Comparison of ENCODE assay signal across 8 cellular contexts in genomic region chr7:76445577-76446008, GRCh38. TPM values are rescaled to one million over a fixed set of nuclear protein-coding genes. Genes with fewer than 3 reads are reported as not detected.
DNase-seq lines count a peak whose midpoint lies in the region; ATAC-seq and TF ChIP-seq lines count a peak whose summit lies in the region.
"Not testable (repeated sequence)": the region's sequence is repeated elsewhere in the genome, so short reads cannot be mapped to it uniquely, and the experiment has no call there.

No MANE protein-coding gene starts in this region.

- peaks cover 18% of the 10 kb centered on the region for H3K4me1 Mint-ChIP-seq in activated naive CD4-positive, alpha-beta T cell treated with anti-CD3 and anti-CD28 coated beads, Interleukin-2, amount 10 ng/mL, durations not matched to agents 7 days and 5 days

- DNase-seq in A172 (ENCODE audit: low spot score) (peak; percentile 80), HL-60 (ENCODE audit: low read depth in 1 of 2, low spot score in 1 of 2) (peak; percentile 69 to 89), PC-9 (peak; percentile 77 to 80), foreskin fibroblast (peak; percentile 55 to 83)
- not testable (repeated sequence) for DNase-seq in HCT116 (ENCODE audit: low read depth, low spot score)
- peak; percentile 45 for DNase-seq in activated naive CD4-positive, alpha-beta T cell treated with anti-CD3 and anti-CD28 coated beads, Interleukin-2, amount 10 ng/mL, durations not matched to agents 7 days and 5 days

- H3K36me3 ChIP-seq in HCT116 (ENCODE audit: control insufficient read depth in 1 of 2, insufficient read depth in 2 of 2, low read length in 2 of 2); PC-9 (ENCODE audit: low read depth); neutrophil: not testable (repeated sequence)

- H3K27ac ChIP-seq in HCT116 (ENCODE audit: low read depth, low read length) (peak overlapping the region; percentile 45), HL-60 (replicated peaks) (peak overlapping the region; percentile 72), PC-9 (peak overlapping the region; percentile 72), neutrophil (peak overlapping the region; percentile 83)

- H3K27me3 Mint-ChIP-seq in activated naive CD4-positive, alpha-beta T cell treated with anti-CD3 and anti-CD28 coated beads, Interleukin-2, amount 10 ng/mL, durations not matched to agents 7 days and 5 days = not testable (repeated sequence)

- CTCF ChIA-PET in HCT116 (lab: Charles Lee); PC-9 (lab: Charles Lee); activated naive CD4-positive, alpha-beta T cell treated with anti-CD3 and anti-CD28 coated beads, Interleukin-2, amount 10 ng/mL, durations not matched to agents 7 days and 5 days (lab: Charles Lee): not testable (repeated sequence)

- peak overlapping the region; percentile 93 for H3K27ac Mint-ChIP-seq in activated naive CD4-positive, alpha-beta T cell treated with anti-CD3 and anti-CD28 coated beads, Interleukin-2, amount 10 ng/mL, durations not matched to agents 7 days and 5 days

- not testable (repeated sequence) for TF ChIP-seq RAD21 in HCT116 (IDR thresholded peaks at IDR 0.05; ENCODE audit: low read depth)

- H3K4me3 ChIP-seq in HCT116 (replicated peaks in 1 of 2; ENCODE audit: low read depth in 1 of 2, low read length in 2 of 2); HL-60 (replicated peaks; ENCODE audit: insufficient read depth, low read length); PC-9; foreskin fibroblast (ENCODE audit: low read depth in 1 of 2, low read length in 2 of 2): not testable (repeated sequence)
- H3K4me3 ChIP-seq in neutrophil (ENCODE audit: low read depth in 1 of 2, low read length in 1 of 2) = peak overlapping the region; percentile 38

- H3K36me3 Mint-ChIP-seq in activated naive CD4-positive, alpha-beta T cell treated with anti-CD3 and anti-CD28 coated beads, Interleukin-2, amount 10 ng/mL, durations not matched to agents 7 days and 5 days = not testable (repeated sequence)

- not testable (repeated sequence) for H3K79me2 ChIP-seq in HCT116 (ENCODE audit: insufficient read depth, low read length); PC-9 (ENCODE audit: low read depth)

- not testable (repeated sequence) for TF ChIP-seq POLR2A in HCT116 (IDR thresholded peaks at IDR 0.05; ENCODE audit: borderline replicate concordance, extremely low read depth, insufficient read depth, insufficient read length)

- not testable (repeated sequence) for TF ChIP-seq CTCF in HCT116 (IDR thresholded peaks at IDR 0.05 in 2 of 3, conservative IDR thresholded peaks at IDR 0.05 in 1 of 3; ENCODE audit: borderline replicate concordance in 1 of 3, insufficient read depth in 1 of 3, low read depth in 2 of 3, low read length in 2 of 3); HL-60 (IDR thresholded peaks at IDR 0.05; ENCODE audit: insufficient read depth, low read length); PC-9 (conservative IDR thresholded peaks at IDR 0.05); foreskin fibroblast (IDR thresholded peaks at IDR 0.05; ENCODE audit: low read depth, low read length); neutrophil (IDR thresholded peaks at IDR 0.05)

- not testable (repeated sequence) for H2AFZ ChIP-seq in HCT116 (ENCODE audit: low read depth, low read length, poor library complexity, severe bottlenecking); PC-9

- intact Hi-C loops in HCT116 (cut with micrococcal nuclease); PC-9 (cut with micrococcal nuclease; ENCODE audit: unreplicated experiment): not testable (repeated sequence)

- H3K9me2 ChIP-seq in HCT116 (ENCODE audit: insufficient read depth); PC-9 (ENCODE audit: insufficient read depth): not testable (repeated sequence)

- H4K20me1 ChIP-seq in HCT116 (ENCODE audit: insufficient read depth); PC-9 (ENCODE audit: insufficient read depth): not testable (repeated sequence)

- H3K4me1 ChIP-seq in HCT116 (ENCODE audit: control insufficient read depth in 1 of 2, insufficient read depth in 2 of 2, low read length in 2 of 2) = peaks cover 6 to 18% of the 10 kb centered on the region in 2 experiments
- not testable (repeated sequence) for H3K4me1 ChIP-seq in PC-9 (replicated peaks; ENCODE audit: insufficient read depth); neutrophil (ENCODE audit: control insufficient read depth in 1 of 2, insufficient read depth in 1 of 2, low read depth in 1 of 2, low read length in 1 of 2)

- TSS peak; percentile 90 for BruUV-seq in HCT116 (replicated peaks; lab: Mats Ljungman, UMichigan)
- not testable (repeated sequence) for BruUV-seq in PC-9 (replicated peaks; lab: Mats Ljungman, UMichigan)

- RAD21 ChIA-PET in HCT116 (lab: Charles Lee; ENCODE audit: low non-redundant PET in 1 of 2, low total read pairs in 2 of 2, uncharacterized antibody in 2 of 2, unreplicated experiment in 2 of 2) = not testable (repeated sequence)

- H3K4me2 ChIP-seq in HCT116 (ENCODE audit: low read length) (peak overlapping the region; percentile 64), PC-9 (peak overlapping the region; percentile 51; the same call in 1 of the 2 replicates)

- H3K27me3 ChIP-seq in HCT116 (ENCODE audit: insufficient read depth, low read length); HL-60 (ENCODE audit: insufficient read depth, poor library complexity, severe bottlenecking); PC-9 (ENCODE audit: insufficient read depth, low read depth); neutrophil: not testable (repeated sequence)

- not testable (repeated sequence) for H3K4me3 Mint-ChIP-seq in activated naive CD4-positive, alpha-beta T cell treated with anti-CD3 and anti-CD28 coated beads, Interleukin-2, amount 10 ng/mL, durations not matched to agents 7 days and 5 days

- POLR2A ChIA-PET in HCT116 (lab: Charles Lee); PC-9 (lab: Charles Lee; ENCODE audit: unreplicated experiment): not testable (repeated sequence)

- H3K9me3 ChIP-seq in HCT116 (ENCODE audit: control insufficient read depth in 1 of 2, insufficient read depth in 1 of 2, low read depth in 1 of 2, low read length in 2 of 2); PC-9 (ENCODE audit: insufficient read depth, low read depth); neutrophil: not testable (repeated sequence)

- H3F3A ChIP-seq in PC-9 (ENCODE audit: insufficient read depth, low read depth) = not testable (repeated sequence)

- H3K9ac ChIP-seq in HCT116 (ENCODE audit: low read length) = peak overlapping the region; percentile 52

- ATAC-seq in GM18508 (IDR thresholded peaks at IDR 0.05; ENCODE audit: insufficient read depth, unreplicated experiment) = peak; percentile 74
- peak; percentile 73 for ATAC-seq in HCT116

- H3K9me3 Mint-ChIP-seq in activated naive CD4-positive, alpha-beta T cell treated with anti-CD3 and anti-CD28 coated beads, Interleukin-2, amount 10 ng/mL, durations not matched to agents 7 days and 5 days = not testable (repeated sequence)

TF ChIP-seq in HCT116, 20 proteins besides CTCF, POLR2A, EP300 and RAD21:
- TF ChIP-seq SP1 (IDR thresholded peaks at IDR 0.05; ENCODE audit: low read depth) = peak; percentile 15; the same call in 1 of the 2 replicates

RNA-seq across cellular contexts. Expression of gene DTX2, which starts 15.9 kb away (rescaled TPM):
- 18.0 and 36.7 TPM in 2 replicates for total RNA-seq in A172 (2014; rRNA removed; shearing (Covaris generic))
- total RNA-seq in HCT116 (2021; ENCODE audit: unreplicated experiment) (37.4 TPM), PC-9 (2021) (100 and 127 TPM in 2 replicates)
- 26.4 and 27.7 TPM in 2 replicates for polyA plus RNA-seq in HCT116 (2012)

RNA-seq across cellular contexts. Expression of gene ZP3, which starts 20.8 kb away (rescaled TPM):
- total RNA-seq in A172 (2014; rRNA removed; shearing (Covaris generic)) = 3.9 and 12.1 TPM in 2 replicates
- total RNA-seq in HCT116 (2021; ENCODE audit: unreplicated experiment) (23.4 TPM), PC-9 (2021) (14.2 and 20.9 TPM in 2 replicates)
- polyA plus RNA-seq in HCT116 (2012) = 19.6 and 25.9 TPM in 2 replicates

RNA-seq across cellular contexts. Expression of gene SSC4D, which starts 36.1 kb away (rescaled TPM):
- total RNA-seq in A172 (2014; rRNA removed; shearing (Covaris generic)) = 0.76 and 2.4 TPM in 2 replicates
- 1.1 TPM for total RNA-seq in HCT116 (2021; ENCODE audit: unreplicated experiment)
- 0.87 and 1.1 TPM in 2 replicates for polyA plus RNA-seq in HCT116 (2012)
- total RNA-seq in PC-9 (2021) = 3.5 and 3.9 TPM in 2 replicates
